Comparison of ENCODE assay signal across 18 cellular contexts in genomic region chr10:107855933-107856332, GRCh38.
A peak's percentile ranks its signal among the peaks of the same experiment; 100 is the strongest.
DNase-seq lines count a peak whose midpoint lies in the region; ATAC-seq and TF ChIP-seq lines count a peak whose summit lies in the region.
"Had no signal": no experiment of that assay in that cellular context is flagged by ENCODE, and none has a peak within 500 bp of the region (broad histone marks: within the 10 kb centered on the region; RNA-seq: fewer than 3 reads in every experiment).

No MANE protein-coding gene starts in this region.

- WGBS in mammary epithelial cell (ENCODE audit: low coverage, missing lambda C conversion rate): 53% methylated on average over 3 of the region's 3 CpGs
- WGBS in smooth muscle cell (ENCODE audit: low lambda C conversion rate): 83% methylated on average over 3 of the region's 3 CpGs

- no peaks in the 10 kb centered on the region for H3K36me3 Mint-ChIP-seq in MCF 10A (ENCODE audit: insufficient read depth, unreplicated experiment)
- H3K36me3 Mint-ChIP-seq: CD8-positive, alpha-beta T cell; IgD-negative memory B cell had no signal

- H4K20me1 ChIP-seq in mammary epithelial cell (ENCODE audit: insufficient read depth, low read length) (no peaks in the 10 kb centered on the region), smooth muscle cell (ENCODE audit: low read depth) (no peaks in the 10 kb centered on the region)
- H4K20me1 ChIP-seq: BLaER1 treated with 17β-estradiol and CSF1 and Interleukin-3, amounts not matched to agents 10 nM and 100 nM had no signal

- no peaks in the 10 kb centered on the region for H3K27me3 Mint-ChIP-seq in MCF 10A (ENCODE audit: insufficient read depth, unreplicated experiment)
- H3K27me3 Mint-ChIP-seq: B cell, IgD-negative memory B cell had no signal

- H2AFZ ChIP-seq in mammary epithelial cell (ENCODE audit: low read depth, low read length) (no peak overlapping the region), smooth muscle cell (ENCODE audit: low read depth) (no peak overlapping the region)
- H2AFZ ChIP-seq: GM23338 had no signal

- H3K4me1 Mint-ChIP-seq in MCF 10A (ENCODE audit: insufficient read depth, unreplicated experiment): no peaks in the 10 kb centered on the region
- H3K4me1 Mint-ChIP-seq: B cell had no signal

- H3K79me2 ChIP-seq in mammary epithelial cell (ENCODE audit: insufficient read depth, low read length) (no peaks in the 10 kb centered on the region), smooth muscle cell (ENCODE audit: low read depth) (no peaks in the 10 kb centered on the region)

- H3K27ac Mint-ChIP-seq in MCF 10A (ENCODE audit: low read depth, unreplicated experiment): no peak overlapping the region
- H3K27ac Mint-ChIP-seq: B cell; CD8-positive, alpha-beta T cell; GM23338; IgD-negative memory B cell had no signal

- H3K9me3 ChIP-seq in breast epithelium (peaks cover 0 to 3% of the 10 kb centered on the region in 2 donors), mammary epithelial cell (replicated peaks; ENCODE audit: insufficient read depth, low read length) (no peaks in the 10 kb centered on the region), mucosa of descending colon (no peaks in the 10 kb centered on the region), left lung (peaks cover 0 to 13% of the 10 kb centered on the region in 2 donors), smooth muscle cell (replicated peaks; ENCODE audit: low read depth) (no peaks in the 10 kb centered on the region)

- POLR2A ChIA-PET in MCF 10A (lab: Yijun Ruan, JAX): interaction anchor here (0.8 to 1.2 kb wide), 2 partner anchors 10 to 217 kb away, joined by 3 read pairs; no protein-coding TSS in a partner anchor

- intact Hi-C loops in MCF 10A (cut with micrococcal nuclease) (no loop called here), breast epithelium (cut with DNase I; ENCODE audit: low total_unique reads) (no loop called here), mammary epithelial cell (cut with micrococcal nuclease) (no loop called here), mucosa of descending colon (cut with DNase I, micrococcal nuclease) (no loop called here), left lung (cut with DNase I) (no loop called here)

- H3K27ac ChIP-seq in breast epithelium (no peak overlapping the region), mammary epithelial cell (ENCODE audit: insufficient read depth, low read depth, low read length) (no peak overlapping the region), left lung (no peak overlapping the region), smooth muscle cell (ENCODE audit: low read depth) (no peak overlapping the region)
- H3K27ac ChIP-seq: BLaER1 treated with 17β-estradiol and CSF1 and Interleukin-3, amounts not matched to agents 10 nM and 100 nM had no signal

- CTCF ChIA-PET in MCF 10A (lab: Yijun Ruan, JAX): no interaction called here
- CTCF ChIA-PET in mammary epithelial cell (lab: Charles Lee; ENCODE audit: low non-redundant PET): no interaction called here

- H3F3A ChIP-seq in smooth muscle cell (ENCODE audit: low read depth): no peaks in the 10 kb centered on the region

- TF ChIP-seq POLR2A in breast epithelium (IDR thresholded peaks at IDR 0.05): no peak

- BruUV-seq in MCF 10A (replicated peaks; lab: Mats Ljungman, UMichigan) (no TSS peak), mammary epithelial cell (replicated peaks; lab: Mats Ljungman, UMichigan) (no TSS peak)

- no peaks in the 10 kb centered on the region for H3K27me3 ChIP-seq in breast epithelium
- no peaks in the 10 kb centered on the region for H3K27me3 ChIP-seq in mammary epithelial cell (ENCODE audit: insufficient read depth, low read length)
- H3K27me3 ChIP-seq in left lung: no peaks in the 10 kb centered on the region
- H3K27me3 ChIP-seq in smooth muscle cell (ENCODE audit: low read depth): no peaks in the 10 kb centered on the region
- H3K27me3 ChIP-seq: BLaER1 treated with 17β-estradiol and CSF1 and Interleukin-3, amounts not matched to agents 10 nM and 100 nM had no signal

- in situ Hi-C loops in mammary epithelial cell (cut with MboI; ENCODE audit: low sequenced_read_pairs in 2 of 2): no loop called here

- H3K4me2 ChIP-seq in mammary epithelial cell (ENCODE audit: insufficient read depth, low read depth, low read length) (peak overlapping the region; percentile 29), smooth muscle cell (no peak overlapping the region)
- H3K4me2 ChIP-seq: BLaER1 treated with 17β-estradiol and CSF1 and Interleukin-3, amounts not matched to agents 10 nM and 100 nM; GM23338 had no signal

- no peaks in the 10 kb centered on the region for H3K36me3 ChIP-seq in breast epithelium
- no peaks in the 10 kb centered on the region for H3K36me3 ChIP-seq in mammary epithelial cell (ENCODE audit: insufficient read depth, low read length)
- H3K36me3 ChIP-seq in mucosa of descending colon (ENCODE audit: low read depth): no peaks in the 10 kb centered on the region
- H3K36me3 ChIP-seq in left lung: no peaks in the 10 kb centered on the region
- H3K36me3 ChIP-seq in smooth muscle cell (ENCODE audit: low read depth): no peaks in the 10 kb centered on the region
- H3K36me3 ChIP-seq: BLaER1 treated with 17β-estradiol and CSF1 and Interleukin-3, amounts not matched to agents 10 nM and 100 nM had no signal

- H3K9ac ChIP-seq in mammary epithelial cell (ENCODE audit: insufficient read depth, low read length): no peak overlapping the region
- no peak overlapping the region for H3K9ac ChIP-seq in smooth muscle cell (ENCODE audit: low read depth)
- H3K9ac ChIP-seq: BLaER1 treated with 17β-estradiol and CSF1 and Interleukin-3, amounts not matched to agents 10 nM and 100 nM had no signal

- H3K4me3 ChIP-seq in breast epithelium (no peak overlapping the region), mammary epithelial cell (replicated peaks in 1 of 3; ENCODE audit: insufficient read depth in 1 of 3, low read depth in 2 of 3, low read length in 3 of 3) (no peak overlapping the region), mucosa of descending colon (no peak overlapping the region), left lung (no peak overlapping the region), smooth muscle cell (no peak overlapping the region)
- H3K4me3 ChIP-seq: BLaER1 treated with 17β-estradiol and CSF1 and Interleukin-3, amounts not matched to agents 10 nM and 100 nM; GM23338 had no signal

- dilution Hi-C loops in mammary epithelial cell (cut with HindIII; ENCODE audit: low sequenced_read_pairs): no loop called here

- H3K4me3 Mint-ChIP-seq in MCF 10A (ENCODE audit: unreplicated experiment): no peak overlapping the region
- H3K4me3 Mint-ChIP-seq: B cell; CD8-positive, alpha-beta T cell; GM23338; IgD-negative memory B cell had no signal

- H3K4me1 ChIP-seq in breast epithelium: no peaks in the 10 kb centered on the region
- H3K4me1 ChIP-seq in mammary epithelial cell (ENCODE audit: insufficient read depth, low read length): peaks cover 3% of the 10 kb centered on the region
- no peaks in the 10 kb centered on the region for H3K4me1 ChIP-seq in mucosa of descending colon (ENCODE audit: low read depth)
- H3K4me1 ChIP-seq in left lung: no peaks in the 10 kb centered on the region
- no peaks in the 10 kb centered on the region for H3K4me1 ChIP-seq in smooth muscle cell (ENCODE audit: low read depth)

- TF ChIP-seq CTCF in MCF 10A (IDR thresholded peaks at IDR 0.05; ENCODE audit: unreplicated experiment) (no peak), breast epithelium (IDR thresholded peaks at IDR 0.05) (no peak), mammary epithelial cell (conservative IDR thresholded peaks at IDR 0.05 in 1 of 2, IDR thresholded peaks at IDR 0.05 in 1 of 2; ENCODE audit: extremely low read depth in 1 of 2, insufficient read depth in 1 of 2, low read depth in 1 of 2, low read length in 2 of 2) (no peak), mucosa of descending colon (IDR thresholded peaks at IDR 0.05) (no peak), left lung (IDR thresholded peaks at IDR 0.05) (no peak), smooth muscle cell (IDR thresholded peaks at IDR 0.05; ENCODE audit: borderline replicate concordance, insufficient read depth, poor library complexity, severe bottlenecking) (no peak)

- peaks cover 4% of the 10 kb centered on the region for H3K9me3 Mint-ChIP-seq in MCF 10A (ENCODE audit: unreplicated experiment)

- DNase-seq in MCF 10A (ENCODE audit: unreplicated experiment) (peak; percentile 24), breast epithelium (ENCODE audit: low spot score in 2 of 2) (no peak), mammary epithelial cell (peak; percentile 72), mucosa of descending colon (no peak), left lung (no peak), smooth muscle cell (lab: John Stamatoyannopoulos, UW; ENCODE audit: unreplicated experiment) (no peak)
- DNase-seq: 8988T; Calu3; CD8-positive, alpha-beta T cell; DMS79 treated with DMSO at 0.1 percent for 48 hours; GF-D8; H7 had no signal

- peak; percentile 36 for ATAC-seq in mucosa of descending colon
- no peak for ATAC-seq in left lung
- ATAC-seq in HG03039 (IDR thresholded peaks at IDR 0.05; ENCODE audit: unreplicated experiment): no peak
- ATAC-seq: CD8-positive, alpha-beta T cell; GM23338; HepG2 had no signal

Comparison
In these comparisons a context has a peak if more than half of its experiments do, and no peak if none do; other contexts are left out.
1. DNase-seq: peak in MCF 10A (single experiment) and mammary epithelial cell (single experiment); none in breast epithelium (0 of 2), mucosa of descending colon (0 of 3), left lung (0 of 2) and smooth muscle cell (single experiment).